In the genomic region with DNA sequence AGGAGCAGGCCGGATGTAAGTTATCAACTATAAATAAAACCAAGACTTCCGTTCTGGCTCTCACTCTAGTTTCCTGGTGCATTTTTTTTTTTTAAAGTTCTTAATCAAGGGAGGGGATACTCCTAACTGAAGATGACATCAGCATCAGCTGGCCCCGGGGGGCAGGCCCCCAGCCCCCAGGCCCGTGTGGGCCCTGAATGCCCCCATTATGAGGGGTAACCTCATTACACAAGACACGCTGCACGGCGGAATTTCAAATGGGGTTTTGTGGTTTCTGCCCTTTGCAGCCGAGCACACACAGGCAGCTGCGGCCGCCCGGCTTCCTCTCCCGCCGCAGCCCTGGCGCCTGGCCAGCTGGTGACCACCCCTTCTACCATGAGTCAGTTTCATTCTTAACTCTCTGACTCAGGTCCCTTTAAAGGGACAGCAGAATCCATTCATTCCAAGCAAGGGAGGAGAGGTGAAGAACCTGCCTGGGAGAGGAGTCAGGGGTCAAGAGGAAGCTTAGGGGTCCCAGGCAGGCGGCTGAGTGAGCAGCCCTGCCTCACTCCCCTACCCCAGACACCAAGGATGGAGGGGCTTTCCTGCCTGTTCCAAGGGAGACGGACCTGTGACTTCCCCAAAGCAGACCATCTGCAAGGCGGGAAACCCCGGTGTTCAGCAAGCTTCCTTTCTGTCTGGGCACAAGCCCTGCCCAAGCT, we compare ENCODE assay signal across 8 cellular contexts. TPM values are rescaled to one million over a fixed set of nuclear protein-coding genes. Genes with fewer than 3 reads are reported as not detected.
DNase-seq lines count a peak whose midpoint lies in the region; ATAC-seq and TF ChIP-seq lines count a peak whose summit lies in the region.

No MANE protein-coding gene starts in this region.

- peaks cover 3% of the 10 kb centered on the region for H3K36me3 Mint-ChIP-seq in activated CD4-positive, alpha-beta T cell treated with anti-CD3 and anti-CD28 coated beads, Interleukin-2, amount 10 ng/mL, durations not matched to agents 7 days and 5 days (ENCODE audit: low read depth)
- H3K36me3 Mint-ChIP-seq in dendritic cell treated with granulocyte-macrophage colony-stimulating factor and Interleukin-4, amounts not matched to agents 40 ng/mL and 50 ng/mL, for 4 days (ENCODE audit: low read depth) = no peaks in the 10 kb centered on the region

- no peaks in the 10 kb centered on the region for H3K79me2 ChIP-seq in mesendoderm (ENCODE audit: control insufficient read depth, insufficient read depth, low read length)

- H2BK120ac ChIP-seq in mesendoderm (ENCODE audit: low read depth, low read length) = no peak overlapping the region

- no peak overlapping the region for H3K56ac ChIP-seq in mesendoderm (ENCODE audit: low read length)

- H3K27me3 ChIP-seq in mesendoderm (ENCODE audit: insufficient read depth, low read length, poor library complexity) = no peaks in the 10 kb centered on the region

- CTCF ChIA-PET in activated CD4-positive, alpha-beta T cell treated with anti-CD3 and anti-CD28 coated beads, Interleukin-2, amount 10 ng/mL, durations not matched to agents 7 days and 5 days (lab: Charles Lee) = interaction anchor here (0.6 to 2.2 kb wide), 6 partner anchors 10 to 202 kb away, joined by 3 to 7 read pairs (median 3); no protein-coding TSS in a partner anchor

- H3K23ac ChIP-seq in mesendoderm (ENCODE audit: low read length) = no peak overlapping the region

- POLR2A ChIA-PET in activated CD4-positive, alpha-beta T cell treated with anti-CD3 and anti-CD28 coated beads, Interleukin-2, amount 10 ng/mL, durations not matched to agents 7 days and 5 days (lab: Charles Lee) = interaction anchor here (0.7 to 1.4 kb wide), 2 partner anchors 14 to 1823 kb away, joined by 3 to 4 read pairs; no protein-coding TSS in a partner anchor

- in situ Hi-C loops in GM13977 (cut with MboI; ENCODE audit: low pct_unique_long_range_greater_than_20kb, low sequenced_read_pairs, unreplicated experiment) = no loop called here

- peak overlapping the region; percentile 88 for H3K27ac Mint-ChIP-seq in activated CD4-positive, alpha-beta T cell treated with anti-CD3 and anti-CD28 coated beads, Interleukin-2, amount 10 ng/mL, durations not matched to agents 7 days and 5 days
- H3K27ac Mint-ChIP-seq in dendritic cell treated with granulocyte-macrophage colony-stimulating factor and Interleukin-4, amounts not matched to agents 40 ng/mL and 50 ng/mL, for 4 days = peak overlapping the region; percentile 86

- H3K9ac ChIP-seq in mesendoderm (ENCODE audit: low read length) = no peak overlapping the region

- no peaks in the 10 kb centered on the region for H3K9me3 Mint-ChIP-seq in activated CD4-positive, alpha-beta T cell treated with anti-CD3 and anti-CD28 coated beads, Interleukin-2, amount 10 ng/mL, durations not matched to agents 7 days and 5 days
- no peaks in the 10 kb centered on the region for H3K9me3 Mint-ChIP-seq in dendritic cell treated with granulocyte-macrophage colony-stimulating factor and Interleukin-4, amounts not matched to agents 40 ng/mL and 50 ng/mL, for 4 days

- no peaks in the 10 kb centered on the region for H3K27me3 Mint-ChIP-seq in activated CD4-positive, alpha-beta T cell treated with anti-CD3 and anti-CD28 coated beads, Interleukin-2, amount 10 ng/mL, durations not matched to agents 7 days and 5 days
- H3K27me3 Mint-ChIP-seq in dendritic cell treated with granulocyte-macrophage colony-stimulating factor and Interleukin-4, amounts not matched to agents 40 ng/mL and 50 ng/mL, for 4 days = peaks cover 45% of the 10 kb centered on the region

- H4K8ac ChIP-seq in mesendoderm (ENCODE audit: low read depth, low read length) = no peak overlapping the region

- H3K79me1 ChIP-seq in mesendoderm (ENCODE audit: low read length) = no peaks in the 10 kb centered on the region

- peak overlapping the region; percentile 45 for H3K4me3 Mint-ChIP-seq in activated CD4-positive, alpha-beta T cell treated with anti-CD3 and anti-CD28 coated beads, Interleukin-2, amount 10 ng/mL, durations not matched to agents 7 days and 5 days
- H3K4me3 Mint-ChIP-seq in dendritic cell treated with granulocyte-macrophage colony-stimulating factor and Interleukin-4, amounts not matched to agents 40 ng/mL and 50 ng/mL, for 4 days = peak overlapping the region; percentile 71

- no peak overlapping the region for H2BK15ac ChIP-seq in mesendoderm (replicated peaks; ENCODE audit: low read depth)

- H3K27ac ChIP-seq in mesendoderm (ENCODE audit: low read depth, low read length) = no peak overlapping the region

- H2BK5ac ChIP-seq in mesendoderm (ENCODE audit: low read length) = no peak overlapping the region

- H3K36me3 ChIP-seq in mesendoderm (ENCODE audit: control insufficient read depth, insufficient read depth, low read length) = no peaks in the 10 kb centered on the region

- intact Hi-C loops in dendritic cell treated with granulocyte-macrophage colony-stimulating factor and Interleukin-4, amounts not matched to agents 40 ng/mL and 50 ng/mL, for 4 days (cut with micrococcal nuclease) = loop anchor here (1.0 to 2.0 kb wide), 2 partner anchors 147 to 243 kb away; no protein-coding TSS in a partner anchor

- H3K4ac ChIP-seq in mesendoderm (ENCODE audit: low read depth, low read length) = no peak overlapping the region

- no peaks in the 10 kb centered on the region for H3K4me1 ChIP-seq in mesendoderm (ENCODE audit: control insufficient read depth, low read depth, low read length)

- H2AK5ac ChIP-seq in mesendoderm (ENCODE audit: low read length) = no peak overlapping the region

- H3K4me3 ChIP-seq in mesendoderm (ENCODE audit: low read length) = no peak overlapping the region

- peak; percentile 62 for ATAC-seq in HG02798 (IDR thresholded peaks at IDR 0.05; ENCODE audit: poor library complexity, unreplicated experiment)

- no peak for TF ChIP-seq CTCF in GM13977 (IDR thresholded peaks at IDR 0.05; ENCODE audit: extremely low read depth, insufficient read depth, missing control alignments)

- H3K4me2 ChIP-seq in mesendoderm (ENCODE audit: low read length) = no peak overlapping the region

- DNase-seq in GM13977 (ENCODE audit: low spot score) (peak; percentile 87), NCI-H2227 treated with DMSO at 0.1 percent for 48 hours (lab: John Stamatoyannopoulos, UW) (peak; percentile 19), mesendoderm (peak; percentile 73), NCI-H82 treated with DMSO at 0.1 percent for 48 hours (lab: John Stamatoyannopoulos, UW; ENCODE audit: unreplicated experiment) (no peak)
- peak; percentile 81 for DNase-seq in activated CD4-positive, alpha-beta T cell treated with anti-CD3 and anti-CD28 coated beads, Interleukin-2, amount 10 ng/mL, durations not matched to agents 7 days and 5 days
- DNase-seq in stimulated activated CD8-positive, alpha-beta memory T cell treated with anti-CD3 and anti-CD28 coated beads, Interleukin-12 subunit alpha, Interleukin-12 subunit beta, amount 100 ng/mL, for 4 hours (ENCODE audit: low read depth) = peak; percentile 72

- H3K4me1 Mint-ChIP-seq in activated CD4-positive, alpha-beta T cell treated with anti-CD3 and anti-CD28 coated beads, Interleukin-2, amount 10 ng/mL, durations not matched to agents 7 days and 5 days = peaks cover 55% of the 10 kb centered on the region
- H3K4me1 Mint-ChIP-seq in dendritic cell treated with granulocyte-macrophage colony-stimulating factor and Interleukin-4, amounts not matched to agents 40 ng/mL and 50 ng/mL, for 4 days (ENCODE audit: low read depth) = peaks cover 82% of the 10 kb centered on the region

- no CpG with 5 or more reads among the region's 18 CpGs for WGBS in mesendoderm (ENCODE audit: extremely low coverage, insufficient coverage, low lambda C conversion rate)

- H3K18ac ChIP-seq in mesendoderm (ENCODE audit: low read length) = no peak overlapping the region

- H4K5ac ChIP-seq in mesendoderm (ENCODE audit: low read length) = no peak overlapping the region

RNA-seq across cellular contexts. Expression of gene MYEOV, which starts 3.4 kb away (rescaled TPM):
- not detected for total RNA-seq in activated CD4-positive, alpha-beta T cell treated with anti-CD3 and anti-CD28 coated beads, Interleukin-2, amount 10 ng/mL, durations not matched to agents 7 days and 5 days
- polyA plus RNA-seq in mesendoderm (2013, experiment 1 of 2) = 0.08 TPM
- 0.04 TPM for polyA plus RNA-seq in mesendoderm (2013, experiment 2 of 2)
